ENCODE assay signal across 9 cellular contexts in the genomic region with DNA sequence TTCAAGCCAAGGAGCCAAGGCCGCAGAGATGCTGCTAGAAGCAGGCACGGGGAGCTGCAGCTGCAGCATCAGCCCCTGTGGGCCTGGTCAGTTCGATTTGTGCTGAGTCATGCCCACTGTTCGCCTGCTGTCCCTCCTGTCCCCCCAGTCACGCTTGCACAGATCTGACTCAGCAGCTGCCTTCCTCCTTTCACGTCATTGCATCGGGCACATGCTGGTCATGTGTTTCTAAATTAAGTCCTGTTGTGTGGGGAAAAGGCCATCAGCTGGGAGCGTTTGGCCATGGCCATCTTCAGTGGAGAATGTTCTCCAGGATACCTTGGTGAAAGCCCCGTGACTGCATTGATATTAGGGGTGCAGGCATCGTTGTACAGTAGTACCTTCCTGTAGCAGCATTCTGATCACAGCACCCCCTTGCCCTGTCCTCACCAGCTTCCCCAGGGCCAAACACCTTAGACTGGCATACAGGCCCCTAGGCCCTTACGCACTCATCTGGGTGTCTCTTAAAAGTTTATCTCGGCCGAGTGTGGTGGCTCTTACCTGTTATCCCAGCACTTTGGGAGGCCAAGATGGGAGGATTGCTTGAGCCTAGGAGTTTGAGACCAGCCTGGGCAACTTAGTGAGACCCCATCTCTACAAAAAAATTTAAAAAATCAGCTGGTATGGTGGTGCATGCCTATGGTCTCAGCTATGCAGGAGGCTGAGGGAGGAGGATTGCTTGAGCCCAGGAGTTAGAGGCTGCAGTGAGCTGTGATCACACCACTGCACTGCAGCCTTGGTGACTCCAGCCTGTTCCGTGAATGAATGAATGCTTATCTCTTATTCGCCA. TPM values are rescaled to one million over a fixed set of nuclear protein-coding genes. Genes with fewer than 3 reads are reported as not detected.
DNase-seq lines count a peak whose midpoint lies in the region; ATAC-seq and TF ChIP-seq lines count a peak whose summit lies in the region.
"Had no signal": no experiment of that assay in that cellular context is flagged by ENCODE, and none has a peak within 500 bp of the region (broad histone marks: within the 10 kb centered on the region; RNA-seq: fewer than 3 reads in every experiment).

No MANE protein-coding gene starts in this region.

- no peak for ATAC-seq in GM18858 (IDR thresholded peaks at IDR 0.05; ENCODE audit: unreplicated experiment)

- peaks cover 3% of the 10 kb centered on the region for H3K4me1 Mint-ChIP-seq in endothelial cell (ENCODE audit: unreplicated experiment)

- H3K36me3 ChIP-seq in SJCRH30: peaks cover 2% of the 10 kb centered on the region; the same call in 1 of the 2 replicates

- peak overlapping the region; percentile 46 for H3K27ac ChIP-seq in SJCRH30

- no peak overlapping the region for H3K4me3 ChIP-seq in SJCRH30
- H3K4me3 ChIP-seq in fibroblast of villous mesenchyme (ENCODE audit: low read depth, low read length): no peak overlapping the region

- peaks cover 16% of the 10 kb centered on the region for H3K4me1 ChIP-seq in SJCRH30

- H3K4me3 Mint-ChIP-seq in endothelial cell (ENCODE audit: unreplicated experiment): no peak overlapping the region

- peak; percentile 92 for DNase-seq in AG20443 (ENCODE audit: low spot score)
- peak; percentile 76 to 77 for DNase-seq in SJCRH30
- DNase-seq in fibroblast of villous mesenchyme (ENCODE audit: low read depth): peak; percentile 95
- peak in 52 of 56 donors; percentile 6 to 90 (median 58) for DNase-seq in nucleus accumbens (lab: John Stamatoyannopoulos, UW)
- no peak for DNase-seq in NCI-H2196 treated with DMSO at 0.1 percent for 48 hours (lab: John Stamatoyannopoulos, UW; ENCODE audit: unreplicated experiment)
- DNase-seq in SKM-1 (lab: John Stamatoyannopoulos, UW; ENCODE audit: unreplicated experiment): no peak
- no peak for DNase-seq in endothelial cell (ENCODE audit: low spot score)
- DNase-seq: NCI-H1417 treated with DMSO at 0.1 percent for 48 hours had no signal

- peaks cover 1% of the 10 kb centered on the region for H3K27me3 Mint-ChIP-seq in endothelial cell (ENCODE audit: unreplicated experiment)

- no peak overlapping the region for H3K27ac Mint-ChIP-seq in endothelial cell (ENCODE audit: unreplicated experiment)

- H3K27me3 ChIP-seq in SJCRH30: no peaks in the 10 kb centered on the region

- TF ChIP-seq CTCF in fibroblast of villous mesenchyme (IDR thresholded peaks at IDR 0.05; ENCODE audit: insufficient read depth, low read depth, low read length) (no peak), endothelial cell (IDR thresholded peaks at IDR 0.05; ENCODE audit: unreplicated experiment) (no peak)

- H3K9me3 ChIP-seq in SJCRH30 (replicated peaks): no peaks in the 10 kb centered on the region; the same call in 1 of the 2 replicates

- H3K9me3 Mint-ChIP-seq in endothelial cell (ENCODE audit: unreplicated experiment): no peaks in the 10 kb centered on the region

- peaks cover 8% of the 10 kb centered on the region for H3K36me3 Mint-ChIP-seq in endothelial cell (ENCODE audit: low read depth, unreplicated experiment)

RNA-seq across cellular contexts. Expression of a gene that starts 23.2 kb away (rescaled TPM):
- total RNA-seq in SJCRH30 (2014; rRNA removed; shearing (Covaris generic)): 106 and 109 TPM in 2 replicates
- total RNA-seq in fibroblast of villous mesenchyme (77.0 and 90.7 TPM in 2 replicates), endothelial cell (ENCODE audit: unreplicated experiment) (70.8 TPM)

RNA-seq across cellular contexts. Expression of a gene that starts 56.2 kb away (rescaled TPM):
- 14.0 and 21.2 TPM in 2 replicates for total RNA-seq in SJCRH30 (2014; rRNA removed; shearing (Covaris generic))
- total RNA-seq in fibroblast of villous mesenchyme: 18.4 and 30.2 TPM in 2 replicates
- 18.2 TPM for total RNA-seq in endothelial cell (ENCODE audit: unreplicated experiment)

RNA-seq across cellular contexts. Expression of a gene that starts 59.3 kb away (rescaled TPM):
- 49.3 and 50.6 TPM in 2 replicates for total RNA-seq in SJCRH30 (2014; rRNA removed; shearing (Covaris generic))
- 20.7 and 26.1 TPM in 2 replicates for total RNA-seq in fibroblast of villous mesenchyme
- 50.7 TPM for total RNA-seq in endothelial cell (ENCODE audit: unreplicated experiment)

Comparison
In these comparisons a context has a peak if more than half of its experiments do, and no peak if none do; other contexts are left out.
1. DNase-seq: peak in AG20443 (single experiment), SJCRH30 (2 of 2), fibroblast of villous mesenchyme (single experiment) and nucleus accumbens (52 of 56); none in NCI-H2196 treated with DMSO at 0.1 percent for 48 hours (single experiment), SKM-1 (single experiment) and endothelial cell (single experiment).